ENCODE assay signal across 25 cellular contexts in the genomic region with DNA sequence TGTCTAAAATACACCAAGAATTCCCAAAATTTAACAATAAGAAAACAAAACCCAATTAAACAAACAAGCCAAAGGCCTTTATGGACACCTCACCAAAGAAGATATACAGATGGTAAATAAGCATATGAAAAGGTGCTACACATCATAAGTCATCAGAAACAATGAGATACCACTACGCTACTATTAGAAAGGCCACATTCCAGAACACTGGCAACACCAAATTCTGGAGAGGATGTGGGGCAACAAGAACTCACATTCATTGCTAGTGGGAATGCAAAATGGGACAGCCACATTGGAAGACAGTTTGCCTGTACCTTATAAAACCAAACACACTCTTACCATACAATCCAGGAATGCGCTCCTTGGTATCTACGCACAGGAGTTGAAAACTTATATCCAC.
DNase-seq lines count a peak whose midpoint lies in the region; ATAC-seq, FAIRE-seq and TF ChIP-seq lines count a peak whose summit lies in the region.
"Had no signal": no experiment of that assay in that cellular context is flagged by ENCODE, and none has a peak within 500 bp of the region (broad histone marks: within the 10 kb centered on the region; RNA-seq: fewer than 3 reads in every experiment).

No MANE protein-coding gene starts in this region.

- H3K36me3 Mint-ChIP-seq in activated naive CD8-positive, alpha-beta T cell treated with anti-CD3 and anti-CD28 coated beads, Interleukin-2, amount 50 U/mL, for 24 hours (ENCODE audit: low read depth) = peaks cover 10% of the 10 kb centered on the region
- H3K36me3 Mint-ChIP-seq: activated CD8-positive, alpha-beta memory T cell treated with anti-CD3 and anti-CD28 coated beads, Interleukin-2, amount 10 ng/mL, durations not matched to agents 7 days and 5 days had no signal

- no peak for TF ChIP-seq POLR2A in HepG2 (IDR thresholded peaks at IDR 0.05; ENCODE audit: insufficient read depth in 1 of 2, low read depth in 2 of 2, low read length in 2 of 2)
- no peak for TF ChIP-seq POLR2A in right lobe of liver (IDR thresholded peaks at IDR 0.05)

- CTCF ChIA-PET in HepG2 (lab: Yijun Ruan, JAX; ENCODE audit: low intra/inter-chr PET ratio, low total read pairs) = no interaction called here

- H3K4me2 ChIP-seq in HepG2 (ENCODE audit: low read depth, low read length) = no peak overlapping the region

- peaks cover 34% of the 10 kb centered on the region for H4K20me1 ChIP-seq in HepG2 (ENCODE audit: insufficient read depth, low read length)

- intact Hi-C loops in HepG2 (cut with micrococcal nuclease; ENCODE audit: unreplicated experiment) (no loop called here), right lobe of liver (cut with DNase I) (no loop called here), upper lobe of right lung (cut with DNase I) (no loop called here)

- H2AFZ ChIP-seq in HepG2 (ENCODE audit: low read length) = no peak overlapping the region

- no peak overlapping the region for H3K27ac ChIP-seq in HepG2 (ENCODE audit: extremely low read length, insufficient read depth, low read length)
- H3K27ac ChIP-seq in right lobe of liver = peak overlapping the region in 1 of 3 donors; percentile 8
- peak overlapping the region; percentile 31 for H3K27ac ChIP-seq in upper lobe of right lung
- H3K27ac ChIP-seq: prostate gland, SK-N-MC, suprapubic skin, VCaP had no signal

- H3K9me3 Mint-ChIP-seq in activated naive CD8-positive, alpha-beta T cell treated with anti-CD3 and anti-CD28 coated beads, Interleukin-2, amount 50 U/mL, for 24 hours = peaks cover 4% of the 10 kb centered on the region

- no TSS peak for BruUV-seq in HepG2 (replicated peaks; lab: Mats Ljungman, UMichigan)

- no peak for TF ChIP-seq RAD21 in HepG2 (CRISPR knock-in tag; IDR thresholded peaks at IDR 0.05)

- POLR2A ChIA-PET in HepG2 (lab: Yijun Ruan, JAX) = no interaction called here

- H3K79me2 ChIP-seq in HepG2 (ENCODE audit: insufficient read depth, low read length) = no peaks in the 10 kb centered on the region

- peak overlapping the region; percentile 89 for H3K27ac Mint-ChIP-seq in activated naive CD8-positive, alpha-beta T cell treated with anti-CD3 and anti-CD28 coated beads, Interleukin-2, amount 50 U/mL, for 24 hours
- H3K27ac Mint-ChIP-seq: activated CD4-positive, alpha-beta T cell treated with anti-CD3 and anti-CD28 coated beads, Interleukin-2, amount 10 ng/mL, durations not matched to agents 7 days and 5 days; activated T-helper 17 cell treated with anti-CD3 and anti-CD28 coated beads, Interleukin-2, amount 50 U/mL, for 72 hours; T-helper 2 cell treated with Interferon-gamma antibody and Interleukin-4, amounts not matched to agents 5 μg/mL and 100 μg/mL, for 36 hours had no signal

- H3K36me3 ChIP-seq in HepG2 (replicated peaks in 1 of 2; ENCODE audit: control insufficient read depth in 1 of 2, insufficient read depth in 2 of 2, low read length in 2 of 2) (peaks cover 22 to 87% of the 10 kb centered on the region in 2 experiments), right lobe of liver (peaks cover 0 to 76% (median 39%) of the 10 kb centered on the region in 4 donors), upper lobe of right lung (peaks cover 72% of the 10 kb centered on the region)
- H3K36me3 ChIP-seq: prostate gland had no signal

- H3K27me3 Mint-ChIP-seq in activated naive CD8-positive, alpha-beta T cell treated with anti-CD3 and anti-CD28 coated beads, Interleukin-2, amount 50 U/mL, for 24 hours = no peaks in the 10 kb centered on the region
- H3K27me3 Mint-ChIP-seq: memory B cell had no signal

- H3K27me3 ChIP-seq in HepG2 (ENCODE audit: control insufficient read depth in 1 of 2, insufficient read depth in 2 of 2, low read length in 2 of 2) (no peaks in the 10 kb centered on the region), right lobe of liver (no peaks in the 10 kb centered on the region), upper lobe of right lung (no peaks in the 10 kb centered on the region)
- H3K27me3 ChIP-seq: suprapubic skin had no signal

- no peaks in the 10 kb centered on the region for H3K9me3 ChIP-seq in HepG2 (ENCODE audit: low read length)
- no peaks in the 10 kb centered on the region for H3K9me3 ChIP-seq in right lobe of liver
- H3K9me3 ChIP-seq in upper lobe of right lung = no peaks in the 10 kb centered on the region
- H3K9me3 ChIP-seq: prostate gland, suprapubic skin had no signal

- H3K4me3 Mint-ChIP-seq in activated naive CD8-positive, alpha-beta T cell treated with anti-CD3 and anti-CD28 coated beads, Interleukin-2, amount 50 U/mL, for 24 hours = peak overlapping the region; percentile 3
- H3K4me3 Mint-ChIP-seq: activated CD4-positive, alpha-beta T cell treated with anti-CD3 and anti-CD28 coated beads, Interleukin-2, amount 10 ng/mL, durations not matched to agents 7 days and 5 days; activated CD8-positive, alpha-beta memory T cell treated with anti-CD3 and anti-CD28 coated beads, Interleukin-2, amount 10 ng/mL, durations not matched to agents 7 days and 5 days; activated T-helper 17 cell treated with anti-CD3 and anti-CD28 coated beads, Interleukin-2, amount 50 U/mL, for 72 hours; memory B cell; T-helper 2 cell treated with Interferon-gamma antibody and Interleukin-4, amounts not matched to agents 5 μg/mL and 100 μg/mL, for 36 hours had no signal

- H3K4me1 ChIP-seq in HepG2 (ENCODE audit: insufficient read depth, low read length) (peaks cover 34% of the 10 kb centered on the region), right lobe of liver (no peaks in the 10 kb centered on the region), upper lobe of right lung (peaks cover 28% of the 10 kb centered on the region)
- H3K4me1 ChIP-seq: prostate gland had no signal

- no peak for FAIRE-seq in HepG2 (lab: Jason Lieb, UNC)
- FAIRE-seq: endometrium had no signal

- H3K4me3 ChIP-seq in HepG2 (replicated peaks in 1 of 3; ENCODE audit: insufficient read depth in 1 of 3, low read depth in 2 of 3, low read length in 3 of 3) (no peak overlapping the region), right lobe of liver (no peak overlapping the region), upper lobe of right lung (no peak overlapping the region)
- H3K4me3 ChIP-seq: prostate gland, SK-N-MC, suprapubic skin had no signal

- TF ChIP-seq EP300 in HepG2 (IDR thresholded peaks at IDR 0.05; ENCODE audit: low read depth in 2 of 2, low read length in 2 of 2) (no peak), HepG2 (CRISPR knock-in tag; IDR thresholded peaks at IDR 0.05; ENCODE audit: borderline replicate concordance) (no peak)

- H3K4me1 Mint-ChIP-seq in activated naive CD8-positive, alpha-beta T cell treated with anti-CD3 and anti-CD28 coated beads, Interleukin-2, amount 50 U/mL, for 24 hours = peaks cover 27% of the 10 kb centered on the region
- H3K4me1 Mint-ChIP-seq: activated T-helper 17 cell treated with anti-CD3 and anti-CD28 coated beads, Interleukin-2, amount 50 U/mL, for 72 hours had no signal

- DNase-seq in HepG2 (ENCODE audit: low spot score) (no peak), right lobe of liver (no peak), kidney tubule cell (ENCODE audit: low spot score) (peak; percentile 36), upper lobe of right lung (no peak), NCI-H526 treated with DMSO at 0.1 percent for 48 hours (lab: John Stamatoyannopoulos, UW) (no peak), NCI-H1694 (lab: John Stamatoyannopoulos, UW) (no peak)
- DNase-seq in activated naive CD8-positive, alpha-beta T cell treated with anti-CD3 and anti-CD28 coated beads, Interleukin-2, amount 50 U/mL, for 24 hours = no peak
- DNase-seq: ACHN; activated CD4-positive, alpha-beta T cell treated with anti-CD3 and anti-CD28 coated beads, Interleukin-2, amount 10 ng/mL, durations not matched to agents 7 days and 5 days; activated CD8-positive, alpha-beta memory T cell treated with anti-CD3 and anti-CD28 coated beads, Interleukin-2, amount 10 ng/mL, durations not matched to agents 7 days and 5 days; dermis blood vessel endothelial cell; H7; head of caudate nucleus; Kasumi-1; NCI-H187; NCI-H526 had no signal

- in situ Hi-C loops in HepG2 (cut with HindIII; ENCODE audit: extremely low pct_ligation_motif_present, low pct_unique_long_range_greater_than_20kb) = loop anchor here (25.0 kb wide), 1 partner anchor 547 kb away; no protein-coding TSS in a partner anchor

- ATAC-seq in HepG2 (no peak), right lobe of liver (no peak), upper lobe of right lung (no peak), esophagus mucosa (no peak)
- no peak for ATAC-seq in activated naive CD8-positive, alpha-beta T cell treated with anti-CD3 and anti-CD28 coated beads, Interleukin-2, amount 50 U/mL, for 24 hours

- TF ChIP-seq CTCF in HepG2 (CRISPR knock-in tag; IDR thresholded peaks at IDR 0.05) = no peak
- no peak for TF ChIP-seq CTCF in right lobe of liver (IDR thresholded peaks at IDR 0.05)
- no peak for TF ChIP-seq CTCF in upper lobe of right lung (IDR thresholded peaks at IDR 0.05)

- no peak overlapping the region for H3K9ac ChIP-seq in HepG2 (ENCODE audit: insufficient read depth, low read depth, low read length)

- 100% methylated on average over 3 of the region's 3 CpGs for WGBS in HepG2 (ENCODE audit: low lambda C conversion rate)
- WGBS in right lobe of liver (ENCODE audit: insufficient coverage, low coverage, low lambda C conversion rate, missing lambda C conversion rate) = 100% methylated on average over 3 of the region's 3 CpGs

TF ChIP-seq in HepG2, 621 proteins besides CTCF, POLR2A, EP300 and RAD21:
- no peak for TF ChIP-seq ZNF749 (CRISPR knock-in tag; IDR thresholded peaks at IDR 0.05; ENCODE audit: borderline replicate concordance)
- peak; percentile 90 for TF ChIP-seq RBM22 (optimal IDR thresholded peaks at IDR 0.05; ENCODE audit: low read length)
- TF ChIP-seq, protein P1, sequence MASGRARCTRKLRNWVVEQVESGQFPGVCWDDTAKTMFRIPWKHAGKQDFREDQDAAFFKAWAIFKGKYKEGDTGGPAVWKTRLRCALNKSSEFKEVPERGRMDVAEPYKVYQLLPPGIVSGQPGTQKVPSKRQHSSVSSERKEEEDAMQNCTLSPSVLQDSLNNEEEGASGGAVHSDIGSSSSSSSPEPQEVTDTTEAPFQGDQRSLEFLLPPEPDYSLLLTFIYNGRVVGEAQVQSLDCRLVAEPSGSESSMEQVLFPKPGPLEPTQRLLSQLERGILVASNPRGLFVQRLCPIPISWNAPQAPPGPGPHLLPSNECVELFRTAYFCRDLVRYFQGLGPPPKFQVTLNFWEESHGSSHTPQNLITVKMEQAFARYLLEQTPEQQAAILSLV (CRISPR knock-in tag; IDR thresholded peaks at IDR 0.05; ENCODE audit: borderline replicate concordance) = no peak
